ENCODE assay signal across 1 cellular context in the genomic region with DNA sequence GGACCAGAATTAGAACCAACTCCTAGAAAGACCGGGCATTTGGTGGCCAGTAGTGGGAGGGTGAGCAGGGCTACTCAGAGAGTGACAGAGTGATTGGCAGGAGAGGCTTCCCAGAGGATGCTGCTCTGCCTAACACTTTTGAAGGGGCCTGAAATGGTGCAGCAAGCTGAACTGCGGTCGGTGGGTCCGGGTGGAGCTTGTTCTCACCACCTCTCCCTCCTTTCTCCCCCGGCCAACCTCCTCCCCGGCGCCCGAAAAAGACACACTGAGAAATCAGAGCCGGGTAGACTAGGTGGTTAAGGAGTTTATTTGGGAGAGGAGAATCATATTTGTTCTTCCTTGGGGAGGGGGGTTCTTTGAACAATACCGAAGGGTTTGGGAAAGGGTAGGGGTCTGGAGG.
TF ChIP-seq lines count a peak whose summit lies in the region.

No MANE protein-coding gene starts in this region.

TF ChIP-seq in WTC11, 78 proteins besides CTCF, POLR2A, EP300 and RAD21 (continued from another document):
- TF ChIP-seq, protein P1, sequence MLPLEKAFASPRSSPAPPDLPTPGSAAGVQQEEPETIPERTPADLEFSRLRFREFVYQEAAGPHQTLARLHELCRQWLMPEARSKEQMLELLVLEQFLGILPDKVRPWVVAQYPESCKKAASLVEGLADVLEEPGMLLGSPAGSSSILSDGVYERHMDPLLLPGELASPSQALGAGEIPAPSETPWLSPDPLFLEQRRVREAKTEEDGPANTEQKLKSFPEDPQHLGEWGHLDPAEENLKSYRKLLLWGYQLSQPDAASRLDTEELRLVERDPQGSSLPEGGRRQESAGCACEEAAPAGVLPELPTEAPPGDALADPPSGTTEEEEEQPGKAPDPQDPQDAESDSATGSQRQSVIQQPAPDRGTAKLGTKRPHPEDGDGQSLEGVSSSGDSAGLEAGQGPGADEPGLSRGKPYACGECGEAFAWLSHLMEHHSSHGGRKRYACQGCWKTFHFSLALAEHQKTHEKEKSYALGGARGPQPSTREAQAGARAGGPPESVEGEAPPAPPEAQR (CRISPR knock-in tag; IDR thresholded peaks at IDR 0.05): no peak
- TF ChIP-seq SMAD3 (CRISPR knock-in tag; IDR thresholded peaks at IDR 0.05; ENCODE audit: borderline replicate concordance) (no peak), E2F1 (CRISPR knock-in tag; IDR thresholded peaks at IDR 0.05) (no peak), ETV6 (CRISPR knock-in tag; IDR thresholded peaks at IDR 0.05) (no peak), CREM (CRISPR knock-in tag; IDR thresholded peaks at IDR 0.05) (no peak), SP1 (CRISPR knock-in tag; conservative IDR thresholded peaks at IDR 0.05) (no peak), EMX1 (CRISPR knock-in tag; IDR thresholded peaks at IDR 0.05) (no peak)
- TF ChIP-seq, protein P2, sequence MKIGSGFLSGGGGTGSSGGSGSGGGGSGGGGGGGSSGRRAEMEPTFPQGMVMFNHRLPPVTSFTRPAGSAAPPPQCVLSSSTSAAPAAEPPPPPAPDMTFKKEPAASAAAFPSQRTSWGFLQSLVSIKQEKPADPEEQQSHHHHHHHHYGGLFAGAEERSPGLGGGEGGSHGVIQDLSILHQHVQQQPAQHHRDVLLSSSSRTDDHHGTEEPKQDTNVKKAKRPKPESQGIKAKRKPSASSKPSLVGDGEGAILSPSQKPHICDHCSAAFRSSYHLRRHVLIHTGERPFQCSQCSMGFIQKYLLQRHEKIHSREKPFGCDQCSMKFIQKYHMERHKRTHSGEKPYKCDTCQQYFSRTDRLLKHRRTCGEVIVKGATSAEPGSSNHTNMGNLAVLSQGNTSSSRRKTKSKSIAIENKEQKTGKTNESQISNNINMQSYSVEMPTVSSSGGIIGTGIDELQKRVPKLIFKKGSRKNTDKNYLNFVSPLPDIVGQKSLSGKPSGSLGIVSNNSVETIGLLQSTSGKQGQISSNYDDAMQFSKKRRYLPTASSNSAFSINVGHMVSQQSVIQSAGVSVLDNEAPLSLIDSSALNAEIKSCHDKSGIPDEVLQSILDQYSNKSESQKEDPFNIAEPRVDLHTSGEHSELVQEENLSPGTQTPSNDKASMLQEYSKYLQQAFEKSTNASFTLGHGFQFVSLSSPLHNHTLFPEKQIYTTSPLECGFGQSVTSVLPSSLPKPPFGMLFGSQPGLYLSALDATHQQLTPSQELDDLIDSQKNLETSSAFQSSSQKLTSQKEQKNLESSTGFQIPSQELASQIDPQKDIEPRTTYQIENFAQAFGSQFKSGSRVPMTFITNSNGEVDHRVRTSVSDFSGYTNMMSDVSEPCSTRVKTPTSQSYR (CRISPR knock-in tag; IDR thresholded peaks at IDR 0.05): no peak
